Comparison of ENCODE assay signal across 19 cellular contexts in the genomic region with DNA sequence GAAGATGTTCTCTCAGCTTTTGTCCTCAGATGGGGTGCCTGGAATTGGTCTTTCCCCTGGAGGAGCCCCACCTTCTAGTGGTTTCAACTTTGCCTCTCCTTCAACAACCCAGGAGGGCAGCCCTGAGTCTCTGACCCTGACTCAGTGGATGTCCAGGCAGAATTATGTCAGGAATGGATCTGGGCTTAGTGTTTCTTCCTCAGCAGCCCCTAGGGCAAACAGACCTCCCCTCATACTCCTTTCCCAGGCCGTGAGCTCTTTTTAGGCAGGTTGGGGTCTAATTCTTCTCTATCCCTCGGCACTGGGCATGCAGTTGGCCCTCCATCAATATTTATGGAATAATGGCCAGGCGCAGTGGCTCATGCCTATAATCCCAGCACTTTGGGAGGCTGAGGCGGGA. TPM values are rescaled to one million over a fixed set of nuclear protein-coding genes. Genes with fewer than 3 reads are reported as not detected.
DNase-seq lines count a peak whose midpoint lies in the region; ATAC-seq and TF ChIP-seq lines count a peak whose summit lies in the region.
"Had no signal": no experiment of that assay in that cellular context is flagged by ENCODE, and none has a peak within 500 bp of the region (broad histone marks: within the 10 kb centered on the region; RNA-seq: fewer than 3 reads in every experiment).

No MANE protein-coding gene starts in this region.

- peak overlapping the region; percentile 77 for H3K4me2 ChIP-seq in BLaER1
- H3K4me2 ChIP-seq: GM23338 had no signal

- H3K36me3 ChIP-seq in BLaER1 (no peaks in the 10 kb centered on the region), gastrocnemius medialis (no peaks in the 10 kb centered on the region), colonic mucosa (no peaks in the 10 kb centered on the region)
- H3K36me3 ChIP-seq: SJSA1 had no signal

- no peaks in the 10 kb centered on the region for H3K9me3 ChIP-seq in BLaER1
- H3K9me3 ChIP-seq in gastrocnemius medialis: no peaks in the 10 kb centered on the region
- no peaks in the 10 kb centered on the region for H3K9me3 ChIP-seq in colonic mucosa
- H3K9me3 ChIP-seq: SJSA1 had no signal

- intact Hi-C loops in gastrocnemius medialis (cut with DNase I; ENCODE audit: low total_unique reads) (no loop called here), colonic mucosa (cut with DNase I) (loop anchor here (5.0 kb wide), 1 partner anchor 284 kb away; a partner anchor contains a TSS)

- no peak overlapping the region for H3K27ac Mint-ChIP-seq in activated T-cell treated with anti-CD3 and anti-CD28 coated beads, Interleukin-2, amount 50 U/mL, for 72 hours
- no peak overlapping the region for H3K27ac Mint-ChIP-seq in nephron progenitor cell
- H3K27ac Mint-ChIP-seq: B cell; CD8-positive, alpha-beta T cell; GM23338 had no signal

- H4K20me1 ChIP-seq in BLaER1: no peaks in the 10 kb centered on the region

- H3K4me3 Mint-ChIP-seq in activated T-cell treated with anti-CD3 and anti-CD28 coated beads, Interleukin-2, amount 50 U/mL, for 72 hours: no peak overlapping the region
- no peak overlapping the region for H3K4me3 Mint-ChIP-seq in nephron progenitor cell
- H3K4me3 Mint-ChIP-seq: B cell; CD8-positive, alpha-beta T cell; GM23338 had no signal

- DNase-seq in HL-60 (ENCODE audit: low read depth in 1 of 2, low spot score in 1 of 2) (no peak), epithelial cell of prostate (ENCODE audit: low read depth, low spot score) (no peak), gastrocnemius medialis (no peak), nephron progenitor cell (no peak), colonic mucosa (no peak)
- DNase-seq in activated T-cell treated with anti-CD3 and anti-CD28 coated beads, Interleukin-2, amount 50 U/mL, for 72 hours: no peak
- DNase-seq: CD8-positive, alpha-beta T cell; DMS79; NCI-H1436; NCI-H2029 treated with DMSO at 0.1 percent for 48 hours; NCI-H2171 treated with DMSO at 0.1 percent for 48 hours; NCI-H446 treated with DMSO at 0.1 percent for 48 hours; NCI-H748 treated with DMSO at 0.1 percent for 48 hours; RPMI8226 had no signal

- H3K36me3 Mint-ChIP-seq in activated T-cell treated with anti-CD3 and anti-CD28 coated beads, Interleukin-2, amount 50 U/mL, for 72 hours (ENCODE audit: insufficient read depth in 2 of 2): no peaks in the 10 kb centered on the region
- no peaks in the 10 kb centered on the region for H3K36me3 Mint-ChIP-seq in nephron progenitor cell (ENCODE audit: low read depth)

- in situ Hi-C loops in gastrocnemius medialis (cut with MboI; ENCODE audit: low sequenced_read_pairs in 4 of 4): loop anchor here in 1 of 4 donors (25.0 kb wide), 1 partner anchor 636 kb away; a partner anchor contains a TSS

- H3K4me3 ChIP-seq in BLaER1: no peak overlapping the region
- no peak overlapping the region for H3K4me3 ChIP-seq in HL-60 (replicated peaks; ENCODE audit: insufficient read depth, low read length)
- H3K4me3 ChIP-seq in gastrocnemius medialis: no peak overlapping the region
- H3K4me3 ChIP-seq in colonic mucosa: no peak overlapping the region
- H3K4me3 ChIP-seq: GM23338, SJSA1 had no signal

- peak overlapping the region; percentile 45; the same call in 1 of the 2 replicates for H3K27ac ChIP-seq in BLaER1
- peak overlapping the region; percentile 44 for H3K27ac ChIP-seq in HL-60 (replicated peaks)
- H3K27ac ChIP-seq in epithelial cell of prostate: peak overlapping the region; percentile 44
- peak overlapping the region; percentile 59 to 68 (median 64) for H3K27ac ChIP-seq in gastrocnemius medialis
- no peak overlapping the region for H3K27ac ChIP-seq in colonic mucosa
- H3K27ac ChIP-seq: SJSA1 had no signal

- H3K9me3 Mint-ChIP-seq in activated T-cell treated with anti-CD3 and anti-CD28 coated beads, Interleukin-2, amount 50 U/mL, for 72 hours: no peaks in the 10 kb centered on the region
- peaks cover 8% of the 10 kb centered on the region for H3K9me3 Mint-ChIP-seq in nephron progenitor cell
- H3K9me3 Mint-ChIP-seq: CD8-positive, alpha-beta T cell; GM23338 had no signal

- no peak for TF ChIP-seq POLR2A in gastrocnemius medialis (IDR thresholded peaks at IDR 0.05)

- H3K4me1 ChIP-seq in BLaER1 (peaks cover 53% of the 10 kb centered on the region), gastrocnemius medialis (peaks cover 5 to 6% of the 10 kb centered on the region in 2 donors), colonic mucosa (no peaks in the 10 kb centered on the region)

- no peaks in the 10 kb centered on the region for H3K27me3 ChIP-seq in BLaER1
- no peaks in the 10 kb centered on the region for H3K27me3 ChIP-seq in HL-60 (ENCODE audit: insufficient read depth, poor library complexity, severe bottlenecking)
- H3K27me3 ChIP-seq in gastrocnemius medialis: no peaks in the 10 kb centered on the region
- H3K27me3 ChIP-seq in colonic mucosa: no peaks in the 10 kb centered on the region

- TF ChIP-seq CTCF in HL-60 (IDR thresholded peaks at IDR 0.05; ENCODE audit: insufficient read depth, low read length) (no peak), gastrocnemius medialis (IDR thresholded peaks at IDR 0.05 in 4 of 5, conservative IDR thresholded peaks at IDR 0.05 in 1 of 5) (no peak), nephron progenitor cell (IDR thresholded peaks at IDR 0.05) (no peak), colonic mucosa (IDR thresholded peaks at IDR 0.05) (no peak)

- ATAC-seq in gastrocnemius medialis: no peak
- ATAC-seq in activated T-cell treated with anti-CD3 and anti-CD28 coated beads, Interleukin-2, amount 50 U/mL, for 72 hours (replicated peaks in 1 of 2): no peak
- ATAC-seq: CD8-positive, alpha-beta T cell; GM23338; HCT116 had no signal

- H3K27me3 Mint-ChIP-seq in activated T-cell treated with anti-CD3 and anti-CD28 coated beads, Interleukin-2, amount 50 U/mL, for 72 hours (ENCODE audit: low read depth): no peaks in the 10 kb centered on the region
- H3K27me3 Mint-ChIP-seq in nephron progenitor cell (ENCODE audit: low read depth, poor library complexity): peaks cover 13% of the 10 kb centered on the region
- H3K27me3 Mint-ChIP-seq: B cell had no signal

- H3K4me1 Mint-ChIP-seq in activated T-cell treated with anti-CD3 and anti-CD28 coated beads, Interleukin-2, amount 50 U/mL, for 72 hours (ENCODE audit: low read depth): no peaks in the 10 kb centered on the region
- peaks cover 38% of the 10 kb centered on the region for H3K4me1 Mint-ChIP-seq in nephron progenitor cell

- H3K9ac ChIP-seq in BLaER1 (no peak overlapping the region), colonic mucosa (ENCODE audit: low read depth in 2 of 2, low read length in 2 of 2) (no peak overlapping the region)

RNA-seq across cellular contexts. Expression of a gene that starts 20.2 kb away (rescaled TPM):
- 1 to 10 TPM in 3 of 4 donors, under 1 TPM in 1; 0.22 to 5.2 (median 3.0) TPM for total RNA-seq in gastrocnemius medialis
- total RNA-seq in activated T-cell treated with anti-CD3 and anti-CD28 coated beads, Interleukin-2, amount 50 U/mL, for 72 hours: 100 to 1,000 TPM; 559 to 689 TPM
- total RNA-seq in colonic mucosa: 1 to 10 TPM; 6.8 to 8.4 TPM
- total RNA-seq: SJSA1 had no signal

RNA-seq across cellular contexts. Expression of a gene that starts 39.8 kb away (rescaled TPM):
- total RNA-seq in gastrocnemius medialis: 10 to 100 TPM; 31.4 to 70.8 (median 64.9) TPM
- 10 to 100 TPM; 12.5 to 13.0 TPM for total RNA-seq in activated T-cell treated with anti-CD3 and anti-CD28 coated beads, Interleukin-2, amount 50 U/mL, for 72 hours
- 1 to 10 TPM; 7.2 to 8.1 TPM for total RNA-seq in colonic mucosa

RNA-seq across cellular contexts. Expression of a gene that starts 53.2 kb away (rescaled TPM):
- 10 to 100 TPM; 26.3 to 79.6 (median 36.9) TPM for total RNA-seq in gastrocnemius medialis
- total RNA-seq in activated T-cell treated with anti-CD3 and anti-CD28 coated beads, Interleukin-2, amount 50 U/mL, for 72 hours: 10 to 100 TPM; 58.0 to 63.3 TPM
- total RNA-seq in colonic mucosa: 10 to 100 TPM; 37.0 to 38.4 TPM

Comparison
In these comparisons a context has a peak if more than half of its experiments do, and no peak if none do; other contexts are left out.
1. RNA of a gene that starts 20.2 kb away (total RNA-seq): 559 to 689 TPM in activated T-cell treated with anti-CD3 and anti-CD28 coated beads, Interleukin-2, amount 50 U/mL, for 72 hours; 6.8 to 8.4 TPM in colonic mucosa and 0.22 to 5.2 TPM in gastrocnemius medialis; every median in the first group is over 10 times any median in the second.